Comparison of ENCODE assay signal across 9 cellular contexts in genomic region chr16:2129890-2130447, GRCh38. TPM values are rescaled to one million over a fixed set of nuclear protein-coding genes. Genes with fewer than 3 reads are reported as not detected.
DNase-seq lines count a peak whose midpoint lies in the region; ATAC-seq and TF ChIP-seq lines count a peak whose summit lies in the region.
"Not testable (repeated sequence)": the region's sequence is repeated elsewhere in the genome, so short reads cannot be mapped to it uniquely, and the experiment has no call there.
"Had no signal": no experiment of that assay in that cellular context is flagged by ENCODE, and none has a peak within 500 bp of the region (broad histone marks: within the 10 kb centered on the region; RNA-seq: fewer than 3 reads in every experiment).

No MANE protein-coding gene starts in this region.

- not testable (repeated sequence) for H3K27me3 ChIP-seq in BLaER1; prostate gland (replicated peaks; ENCODE audit: insufficient read depth); smooth muscle cell (ENCODE audit: low read depth); uterus

- peaks cover 57% of the 10 kb centered on the region for H3K4me1 ChIP-seq in BLaER1
- H3K4me1 ChIP-seq in prostate gland (replicated peaks): peaks cover 26% of the 10 kb centered on the region
- not testable (repeated sequence) for H3K4me1 ChIP-seq in smooth muscle cell (ENCODE audit: low read depth)
- H3K4me1 ChIP-seq in uterus: peaks cover 0 to 31% of the 10 kb centered on the region in 2 donors

- POLR2A ChIA-PET in activated naive CD8-positive, alpha-beta T cell treated with anti-CD3 and anti-CD28 coated beads, Interleukin-2, amount 10 ng/mL, durations not matched to agents 7 days and 5 days (lab: Charles Lee): not testable (repeated sequence)

- not testable (repeated sequence) for TF ChIP-seq POLR2A in prostate gland (IDR thresholded peaks at IDR 0.05); uterus (IDR thresholded peaks at IDR 0.05)

- not testable (repeated sequence) for TF ChIP-seq CTCF in HFFc6 (IDR thresholded peaks at IDR 0.05); glutamatergic neuron (IDR thresholded peaks at IDR 0.05; ENCODE audit: partially characterized antibody, unreplicated experiment); prostate gland (IDR thresholded peaks at IDR 0.05); smooth muscle cell (IDR thresholded peaks at IDR 0.05; ENCODE audit: borderline replicate concordance, insufficient read depth, poor library complexity, severe bottlenecking); uterus (IDR thresholded peaks at IDR 0.05)

- not testable (repeated sequence) for H3K9me3 ChIP-seq in BLaER1; prostate gland; smooth muscle cell (replicated peaks; ENCODE audit: low read depth); uterus

- ATAC-seq in activated naive CD8-positive, alpha-beta T cell treated with anti-CD3 and anti-CD28 coated beads, Interleukin-2, amount 10 ng/mL, durations not matched to agents 7 days and 5 days (ENCODE audit: low read depth): not testable (repeated sequence)

- intact Hi-C loops in prostate gland (cut with DNase I); uterus (cut with DNase I; ENCODE audit: low total_unique reads): not testable (repeated sequence)

- peak; percentile 30 for DNase-seq in HFFc6
- DNase-seq in activated naive CD8-positive, alpha-beta T cell treated with anti-CD3 and anti-CD28 coated beads, Interleukin-2, amount 10 ng/mL, durations not matched to agents 7 days and 5 days; epithelial cell of prostate (ENCODE audit: low read depth, low spot score); glutamatergic neuron; prostate gland (ENCODE audit: low spot score); smooth muscle cell (lab: John Stamatoyannopoulos, UW; ENCODE audit: unreplicated experiment); uterus: not testable (repeated sequence)

- H3K9me3 Mint-ChIP-seq in HFFc6; activated naive CD8-positive, alpha-beta T cell treated with anti-CD3 and anti-CD28 coated beads, Interleukin-2, amount 10 ng/mL, durations not matched to agents 7 days and 5 days; glutamatergic neuron (ENCODE audit: unreplicated experiment): not testable (repeated sequence)

- H3K9ac ChIP-seq in BLaER1; smooth muscle cell (ENCODE audit: low read depth): not testable (repeated sequence)

- peak overlapping the region; percentile 82 for H3K27ac Mint-ChIP-seq in HFFc6
- H3K27ac Mint-ChIP-seq in activated naive CD8-positive, alpha-beta T cell treated with anti-CD3 and anti-CD28 coated beads, Interleukin-2, amount 10 ng/mL, durations not matched to agents 7 days and 5 days: peak overlapping the region; percentile 25
- peak overlapping the region; percentile 88 for H3K27ac Mint-ChIP-seq in glutamatergic neuron (ENCODE audit: unreplicated experiment)

- peak overlapping the region; percentile 73 for H3K4me3 Mint-ChIP-seq in HFFc6
- not testable (repeated sequence) for H3K4me3 Mint-ChIP-seq in activated naive CD8-positive, alpha-beta T cell treated with anti-CD3 and anti-CD28 coated beads, Interleukin-2, amount 10 ng/mL, durations not matched to agents 7 days and 5 days
- peak overlapping the region; percentile 42 for H3K4me3 Mint-ChIP-seq in glutamatergic neuron (ENCODE audit: unreplicated experiment)

- H3K36me3 Mint-ChIP-seq in HFFc6 (ENCODE audit: low read depth); activated naive CD8-positive, alpha-beta T cell treated with anti-CD3 and anti-CD28 coated beads, Interleukin-2, amount 10 ng/mL, durations not matched to agents 7 days and 5 days; glutamatergic neuron (ENCODE audit: unreplicated experiment): not testable (repeated sequence)

- peak overlapping the region; percentile 28; the same call in 1 of the 2 replicates for H3K4me2 ChIP-seq in BLaER1
- not testable (repeated sequence) for H3K4me2 ChIP-seq in smooth muscle cell

- 10% methylated on average over 22 of the region's 22 CpGs for WGBS in prostate gland
- WGBS in smooth muscle cell (ENCODE audit: low lambda C conversion rate): 70% methylated on average over 21 of the region's 22 CpGs

- H3K79me2 ChIP-seq in smooth muscle cell (ENCODE audit: low read depth): peaks cover 53% of the 10 kb centered on the region

- H3K4me1 Mint-ChIP-seq in HFFc6 (ENCODE audit: low read depth) (peaks cover 50% of the 10 kb centered on the region), glutamatergic neuron (ENCODE audit: low read depth, unreplicated experiment) (peaks cover 13% of the 10 kb centered on the region)
- not testable (repeated sequence) for H3K4me1 Mint-ChIP-seq in activated naive CD8-positive, alpha-beta T cell treated with anti-CD3 and anti-CD28 coated beads, Interleukin-2, amount 10 ng/mL, durations not matched to agents 7 days and 5 days

- not testable (repeated sequence) for H3K36me3 ChIP-seq in BLaER1; prostate gland; smooth muscle cell (ENCODE audit: low read depth); uterus

- peaks cover 42% of the 10 kb centered on the region for H4K20me1 ChIP-seq in BLaER1
- H4K20me1 ChIP-seq in smooth muscle cell (ENCODE audit: low read depth): peaks cover 54% of the 10 kb centered on the region

- not testable (repeated sequence) for H3K27me3 Mint-ChIP-seq in HFFc6 (ENCODE audit: insufficient read depth); activated naive CD8-positive, alpha-beta T cell treated with anti-CD3 and anti-CD28 coated beads, Interleukin-2, amount 10 ng/mL, durations not matched to agents 7 days and 5 days; glutamatergic neuron (ENCODE audit: unreplicated experiment)

- not testable (repeated sequence) for H2AFZ ChIP-seq in smooth muscle cell (ENCODE audit: low read depth)

- 0 out of 2 replicates have a peak overlapping the region, but pooled peaks have one; percentile 30 for H3K27ac ChIP-seq in BLaER1
- H3K27ac ChIP-seq in epithelial cell of prostate: peak overlapping the region; percentile 29
- peak overlapping the region; percentile 38 to 50 for H3K27ac ChIP-seq in prostate gland
- peak overlapping the region; percentile 31 for H3K27ac ChIP-seq in smooth muscle cell (ENCODE audit: low read depth)
- peak overlapping the region; percentile 60 to 70 for H3K27ac ChIP-seq in uterus

- H3K4me3 ChIP-seq in BLaER1, prostate gland, smooth muscle cell: not testable (repeated sequence)
- H3K4me3 ChIP-seq in uterus: peak overlapping the region in 1 of 2 donors; percentile 16

- not testable (repeated sequence) for H3F3A ChIP-seq in smooth muscle cell (ENCODE audit: low read depth)

RNA-seq across cellular contexts. Expression of gene PKD1, which starts 5.7 kb away (rescaled TPM):
- 100 to 1,000 TPM in 1 of 6 experiments, 10 to 100 TPM in 5; 77.9 to 118 (median 82.5) TPM for total RNA-seq in HFFc6 (2021; fragmentation: NEBNext Ultra II Directional; extraction: Animal tissue kit (Norgen Biotek cat#: 25700))
- 10 to 100 TPM; 95.5 to 97.3 TPM for total RNA-seq in activated naive CD8-positive, alpha-beta T cell treated with anti-CD3 and anti-CD28 coated beads, Interleukin-2, amount 10 ng/mL, durations not matched to agents 7 days and 5 days
- 628 TPM for total RNA-seq in glutamatergic neuron (ENCODE audit: unreplicated experiment)
- 100 to 1,000 TPM; 205 to 349 TPM for total RNA-seq in prostate gland
- 68.2 and 70.1 TPM in 2 replicates for total RNA-seq in smooth muscle cell
- polyA plus RNA-seq in smooth muscle cell: 47.9 and 71.3 TPM in 2 replicates
- 100 to 1,000 TPM; 149 to 383 (median 197) TPM for total RNA-seq in uterus

RNA-seq across cellular contexts. Expression of gene RAB26, which starts 18.5 kb away (rescaled TPM):
- 1 to 10 TPM in 1 of 6 experiments, under 1 TPM in 5; 0.31 to 1.2 (median 0.65) TPM for total RNA-seq in HFFc6 (2021; fragmentation: NEBNext Ultra II Directional; extraction: Animal tissue kit (Norgen Biotek cat#: 25700))
- under 1 TPM; 0.40 to 0.69 TPM for total RNA-seq in activated naive CD8-positive, alpha-beta T cell treated with anti-CD3 and anti-CD28 coated beads, Interleukin-2, amount 10 ng/mL, durations not matched to agents 7 days and 5 days
- total RNA-seq in glutamatergic neuron (ENCODE audit: unreplicated experiment) (292 TPM), prostate gland (1 to 10 TPM; 1.8 to 5.1 TPM), smooth muscle cell (not detected in 2 replicates), uterus (under 1 TPM in 1 of 4 donors, not detected in 3; 0.21 TPM)
- 1.3 and 3.4 TPM in 2 replicates for polyA plus RNA-seq in smooth muscle cell
- total RNA-seq: CD4-positive, alpha-beta T cell had no signal

RNA-seq across cellular contexts. Expression of gene TRAF7, which starts 25.6 kb away (rescaled TPM):
- total RNA-seq in HFFc6 (2021; fragmentation: NEBNext Ultra II Directional; extraction: Animal tissue kit (Norgen Biotek cat#: 25700)): 10 to 100 TPM; 81.4 to 88.3 (median 85.3) TPM
- total RNA-seq in activated naive CD8-positive, alpha-beta T cell treated with anti-CD3 and anti-CD28 coated beads, Interleukin-2, amount 10 ng/mL, durations not matched to agents 7 days and 5 days: 10 to 100 TPM; 50.2 to 51.8 TPM
- total RNA-seq in glutamatergic neuron (ENCODE audit: unreplicated experiment) (74.8 TPM), prostate gland (10 to 100 TPM; 40.0 to 51.5 TPM), smooth muscle cell (52.6 and 59.9 TPM in 2 replicates), uterus (10 to 100 TPM; 15.3 to 97.1 (median 51.7) TPM)
- polyA plus RNA-seq in smooth muscle cell: 27.5 and 28.0 TPM in 2 replicates

Comparison
In these comparisons a context has a peak if more than half of its experiments do, and no peak if none do; other contexts are left out.
1. H3K27ac Mint-ChIP-seq: peak in every context shown above with its lines; median percentile 88 in glutamatergic neuron; 82 in HFFc6; 25 in activated naive CD8-positive, alpha-beta T cell treated with anti-CD3 and anti-CD28 coated beads, Interleukin-2, amount 10 ng/mL, durations not matched to agents 7 days and 5 days.
2. RNA of gene RAB26, which starts 18.5 kb away (total RNA-seq): 292 TPM in glutamatergic neuron (single experiment); 1.8 to 5.1 TPM in prostate gland, 0.31 to 1.2 TPM in HFFc6, 0.40 to 0.69 TPM in activated naive CD8-positive, alpha-beta T cell treated with anti-CD3 and anti-CD28 coated beads, Interleukin-2, amount 10 ng/mL, durations not matched to agents 7 days and 5 days, not detected in smooth muscle cell and 0.21 TPM in uterus; every median in the first group is over 10 times any median in the second.
3. Peak in every context shown above with its lines, with median percentiles within 50 percentile points of each other: H3K27ac ChIP-seq.